ENCODE assay signal across 12 cellular contexts in genomic region chr5:10201223-10201868, GRCh38. TPM values are rescaled to one million over a fixed set of nuclear protein-coding genes. Genes with fewer than 3 reads are reported as not detected.
A peak's percentile ranks its signal among the peaks of the same experiment; 100 is the strongest.
DNase-seq lines count a peak whose midpoint lies in the region; ATAC-seq, FAIRE-seq and TF ChIP-seq lines count a peak whose summit lies in the region.
"Had no signal": no experiment of that assay in that cellular context is flagged by ENCODE, and none has a peak within 500 bp of the region (broad histone marks: within the 10 kb centered on the region; RNA-seq: fewer than 3 reads in every experiment).

No MANE protein-coding gene starts in this region.

- DNase-seq in AG04450 (ENCODE audit: low read depth, low spot score): no peak
- no peak for DNase-seq in GM20000 (ENCODE audit: low spot score)
- DNase-seq in PC-3: no peak
- DNase-seq in foreskin fibroblast: peak; percentile 9 to 25
- DNase-seq in central memory CD4-positive, alpha-beta T cell: no peak
- DNase-seq in upper lobe of left lung: no peak
- DNase-seq in frontal cortex (ENCODE audit: low spot score in 2 of 2): no peak
- DNase-seq: activated CD4-positive, alpha-beta T cell treated with anti-CD3 and anti-CD28 coated beads for 48 hours; DMS79 treated with DMSO at 0.1 percent for 48 hours; NCI-H2227 treated with DMSO at 0.1 percent for 48 hours had no signal

- no peak overlapping the region for H2AFZ ChIP-seq in PC-3 (ENCODE audit: low read length)

- TF ChIP-seq POLR2A in upper lobe of left lung (IDR thresholded peaks at IDR 0.05): no peak

- no TSS peak for BruUV-seq in PC-3 (replicated peaks; lab: Mats Ljungman, UMichigan)

- POLR2A ChIA-PET in AG04450 (lab: Yijun Ruan, JAX) (no interaction called here), PC-3 (lab: Charles Lee; ENCODE audit: unreplicated experiment) (no interaction called here)

- CTCF ChIA-PET in AG04450 (lab: Charles Lee) (interaction anchor here (0.6 to 1.4 kb wide), 9 partner anchors 9 to 427 kb away, joined by 3 to 8 read pairs (median 3); no protein-coding TSS in a partner anchor), PC-3 (lab: Charles Lee) (no interaction called here)

- TF ChIP-seq CTCF in AG04450 (IDR thresholded peaks at IDR 0.05; ENCODE audit: low read depth, low read length) (peak; percentile 62), GM20000 (IDR thresholded peaks at IDR 0.05; ENCODE audit: extremely low read depth, missing control alignments) (peak; percentile 19), PC-3 (conservative IDR thresholded peaks at IDR 0.05; ENCODE audit: low read depth, low read length) (peak; percentile 69), foreskin fibroblast (IDR thresholded peaks at IDR 0.05; ENCODE audit: low read depth, low read length) (peak; percentile 50), upper lobe of left lung (IDR thresholded peaks at IDR 0.05) (no peak)

- 52 to 57% methylated on average over 4 of the region's 4 CpGs for WGBS in upper lobe of left lung, 2 donors

- H3K4me2 ChIP-seq in PC-3 (ENCODE audit: low read length): no peak overlapping the region

- no peaks in the 10 kb centered on the region for H3K79me2 ChIP-seq in PC-3 (ENCODE audit: low read length)

- H3K4me3 ChIP-seq in AG04450 (ENCODE audit: low read depth, low read length): no peak overlapping the region
- H3K4me3 ChIP-seq in PC-3 (ENCODE audit: low read length): no peak overlapping the region
- H3K4me3 ChIP-seq in foreskin fibroblast (ENCODE audit: low read depth in 1 of 2, low read length in 2 of 2): no peak overlapping the region
- no peak overlapping the region for H3K4me3 ChIP-seq in upper lobe of left lung
- H3K4me3 ChIP-seq: ascending aorta had no signal

- no peak for FAIRE-seq in frontal cortex (lab: Jason Lieb, UNC)

- H3K4me1 ChIP-seq in PC-3 (ENCODE audit: insufficient read depth, low read length) (no peaks in the 10 kb centered on the region), upper lobe of left lung (no peaks in the 10 kb centered on the region)
- H3K4me1 ChIP-seq: ascending aorta had no signal

- H3K27ac ChIP-seq in AG04450 (ENCODE audit: low read depth, low read length) (no peak overlapping the region), PC-3 (ENCODE audit: low read length) (no peak overlapping the region), upper lobe of left lung (no peak overlapping the region)
- H3K27ac ChIP-seq: ascending aorta had no signal

- H3K9ac ChIP-seq in PC-3 (ENCODE audit: low read length): no peak overlapping the region

- H3K9me3 ChIP-seq in AG04450 (ENCODE audit: control insufficient read depth, insufficient read depth, low read length) (peaks cover 7% of the 10 kb centered on the region), PC-3 (ENCODE audit: low read length) (peaks cover 16% of the 10 kb centered on the region), upper lobe of left lung (peaks cover 0 to 9% (median 4%) of the 10 kb centered on the region in 4 donors)

- ATAC-seq in PC-3 (no peak), upper lobe of left lung (ENCODE audit: low FRiP score in 2 of 2) (no peak), GM18907 (IDR thresholded peaks at IDR 0.05; ENCODE audit: unreplicated experiment) (no peak)

- H3K36me3 ChIP-seq in PC-3 (ENCODE audit: low read depth, low read length) (peaks cover 13% of the 10 kb centered on the region; the same call in 1 of the 2 replicates), upper lobe of left lung (no peaks in the 10 kb centered on the region)
- H3K36me3 ChIP-seq: ascending aorta had no signal

- intact Hi-C loops in PC-3 (cut with micrococcal nuclease): no loop called here

- no peaks in the 10 kb centered on the region for H4K20me1 ChIP-seq in PC-3 (ENCODE audit: low read length)

- TF ChIP-seq EP300 in upper lobe of left lung (IDR thresholded peaks at IDR 0.05): no peak

- H3K27me3 ChIP-seq in AG04450 (ENCODE audit: control insufficient read depth, insufficient read depth, low read length) (no peaks in the 10 kb centered on the region), PC-3 (ENCODE audit: low read length) (no peaks in the 10 kb centered on the region), upper lobe of left lung (no peaks in the 10 kb centered on the region)
- H3K27me3 ChIP-seq: ascending aorta had no signal

- no peaks in the 10 kb centered on the region for H3F3A ChIP-seq in PC-3 (ENCODE audit: low read length, unreplicated experiment)

- H3K9me2 ChIP-seq in PC-3 (replicated peaks; ENCODE audit: low read length): no peaks in the 10 kb centered on the region

RNA-seq across cellular contexts. Expression of gene ATPSCKMT, which starts 48.3 kb away (rescaled TPM):
- polyA plus RNA-seq in AG04450 (2011; rRNA removed): 31.3 and 31.9 TPM in 2 replicates
- polyA minus RNA-seq in AG04450 (2011; rRNA and poly(A)+ RNA removed): 21.1 and 30.0 TPM in 2 replicates
- total RNA-seq in PC-3 (2014; rRNA removed) (26.7 and 49.0 TPM in 2 replicates), upper lobe of left lung (10 to 100 TPM in 5 of 6 donors, 1 to 10 TPM in 1; 8.7 to 27.2 (median 14.0) TPM), frontal cortex (31.0 TPM)

RNA-seq across cellular contexts. Expression of gene CCT5, which starts 48.7 kb away (rescaled TPM):
- polyA plus RNA-seq in AG04450 (2011; rRNA removed): 344 and 390 TPM in 2 replicates
- 489 and 507 TPM in 2 replicates for polyA minus RNA-seq in AG04450 (2011; rRNA and poly(A)+ RNA removed)
- total RNA-seq in PC-3 (2014; rRNA removed) (1,309 and 1,334 TPM in 2 replicates), upper lobe of left lung (100 to 1,000 TPM in 4 of 6 donors, 10 to 100 TPM in 2; 33.5 to 191 (median 103) TPM), frontal cortex (284 TPM)

Comparison
In these comparisons a context has a peak if more than half of its experiments do, and no peak if none do; other contexts are left out.
1. DNase-seq: peak in foreskin fibroblast (2 of 2); none in AG04450 (single experiment), GM20000 (single experiment), PC-3 (single experiment), central memory CD4-positive, alpha-beta T cell (single experiment), upper lobe of left lung (0 of 2) and frontal cortex (0 of 2).
2. CTCF ChIP-seq: peak in AG04450 (single experiment), GM20000 (single experiment), PC-3 (single experiment) and foreskin fibroblast (single experiment); none in upper lobe of left lung (0 of 6).